In the genomic region with DNA sequence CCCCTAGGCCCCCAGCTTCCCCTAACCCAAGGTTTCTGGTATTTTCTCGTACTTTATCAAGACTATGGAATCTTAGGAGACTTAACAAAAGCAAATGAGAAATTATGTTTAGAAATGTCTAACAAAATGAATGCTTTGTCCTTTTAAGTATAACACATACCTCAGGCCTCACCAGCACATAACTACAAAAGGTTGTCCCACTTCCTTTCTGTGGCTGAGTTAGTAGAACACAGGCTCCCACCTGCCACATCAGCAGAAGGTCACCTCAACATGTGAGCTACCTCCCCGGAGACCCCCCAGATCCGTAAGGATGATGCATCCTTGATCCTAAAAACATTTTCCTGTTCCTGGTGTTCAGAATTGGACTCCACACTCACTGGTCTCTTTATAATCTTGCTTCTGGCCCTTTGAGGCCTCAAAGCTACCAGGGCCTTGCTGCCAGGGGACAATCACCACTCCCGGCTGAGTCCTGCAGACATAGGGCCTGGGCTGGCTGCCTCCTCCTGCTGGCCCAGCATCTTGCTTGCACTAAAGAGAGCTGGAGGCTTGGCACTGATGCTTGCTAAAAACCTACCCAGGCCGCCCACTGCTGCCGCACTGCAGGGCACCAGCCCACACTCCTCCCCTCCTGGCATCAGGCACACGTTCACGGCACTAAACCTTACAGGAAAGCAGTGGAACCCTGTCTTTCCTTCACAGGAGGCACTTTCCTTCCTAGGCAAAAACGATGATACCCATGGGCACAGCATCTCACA, we compare ENCODE assay signal across 29 cellular contexts. TPM values are rescaled to one million over a fixed set of nuclear protein-coding genes. Genes with fewer than 3 reads are reported as not detected.
A peak's percentile ranks its signal among the peaks of the same experiment; 100 is the strongest.
DNase-seq lines count a peak whose midpoint lies in the region; ATAC-seq, FAIRE-seq and TF ChIP-seq lines count a peak whose summit lies in the region.
"Had no signal": no experiment of that assay in that cellular context is flagged by ENCODE, and none has a peak within 500 bp of the region (broad histone marks: within the 10 kb centered on the region; RNA-seq: fewer than 3 reads in every experiment).

No MANE protein-coding gene starts in this region.

- no peak overlapping the region for H2AFZ ChIP-seq in mesenchymal stem cell (ENCODE audit: low read depth, low read length)
- H2AFZ ChIP-seq in trophoblast cell (ENCODE audit: insufficient read depth, low read length, poor library complexity) = no peak overlapping the region
- H2AFZ ChIP-seq: neural progenitor cell had no signal

- H3K36me3 ChIP-seq in upper lobe of right lung (peaks cover 8% of the 10 kb centered on the region), mesenchymal stem cell (ENCODE audit: control insufficient read depth in 1 of 2, insufficient read depth in 2 of 2, low read depth in 1 of 2, low read length in 2 of 2) (no peaks in the 10 kb centered on the region), trophoblast cell (ENCODE audit: control insufficient read depth in 1 of 2, insufficient read depth in 2 of 2, low read length in 2 of 2) (no peaks in the 10 kb centered on the region)
- H3K36me3 ChIP-seq: HAP-1, neural progenitor cell had no signal

- intact Hi-C loops in natural killer cell (cut with micrococcal nuclease) (no loop called here), upper lobe of right lung (cut with DNase I) (no loop called here)

- no peak overlapping the region for H2BK15ac ChIP-seq in mesenchymal stem cell (ENCODE audit: low read depth, poor library complexity, severe bottlenecking)

- no peak overlapping the region for H3K4ac ChIP-seq in mesenchymal stem cell (ENCODE audit: low read depth in 1 of 2, low read length in 2 of 2)
- no peak overlapping the region for H3K4ac ChIP-seq in trophoblast cell (ENCODE audit: low read depth, low read length)

- H3K23ac ChIP-seq in mesenchymal stem cell (ENCODE audit: low read length in 2 of 2) (no peak overlapping the region), trophoblast cell (ENCODE audit: low read length) (no peak overlapping the region)

- FAIRE-seq in GM19239 (lab: Jason Lieb, UNC) = no peak
- FAIRE-seq: astrocyte had no signal

- no peak overlapping the region for H4K8ac ChIP-seq in mesenchymal stem cell (ENCODE audit: low read length)
- H4K8ac ChIP-seq in trophoblast cell (ENCODE audit: low read depth, low read length) = no peak overlapping the region

- H2BK5ac ChIP-seq in mesenchymal stem cell (ENCODE audit: low read depth, low read length, poor library complexity, severe bottlenecking) (no peak overlapping the region), trophoblast cell (ENCODE audit: low read depth, low read length, poor library complexity) (no peak overlapping the region)

- H3K9me3 ChIP-seq in upper lobe of right lung (no peaks in the 10 kb centered on the region), mesenchymal stem cell (ENCODE audit: control insufficient read depth, low read length) (no peaks in the 10 kb centered on the region), trophoblast cell (ENCODE audit: insufficient read depth, low read depth, low read length) (no peaks in the 10 kb centered on the region)
- H3K9me3 ChIP-seq: HAP-1, left lung, testis had no signal

- H4K12ac ChIP-seq in trophoblast cell (ENCODE audit: low read depth, low read length) = no peak overlapping the region

- no peak for ATAC-seq in natural killer cell treated with Interleukin-12 subunit alpha and Interleukin-12 subunit beta and Interleukin-15 and Interleukin-18, amount 100 ng/mL, for 72 hours
- ATAC-seq in natural killer cell (no peak), upper lobe of right lung (no peak)
- ATAC-seq: activated T-helper 17 cell treated with anti-CD3 and anti-CD28 coated beads, Interleukin-2, amount 50 U/mL, for 72 hours; left lung; T-helper 17 cell had no signal

- peak; percentile 45 for DNase-seq in natural killer cell treated with Interleukin-12 subunit alpha and Interleukin-12 subunit beta and Interleukin-15 and Interleukin-18, amount 100 ng/mL, for 72 hours (ENCODE audit: low spot score)
- DNase-seq in natural killer cell = no peak
- DNase-seq in activated naive CD8-positive, alpha-beta T cell treated with anti-CD3 and anti-CD28 coated beads for 36 hours = no peak
- DNase-seq in islet precursor cell = peak; percentile 43
- DNase-seq in upper lobe of right lung = no peak
- DNase-seq in mesenchymal stem cell = no peak
- no peak for DNase-seq in trophoblast cell
- no peak for DNase-seq in GM19239 (ENCODE audit: insufficient read length, low spot score)
- DNase-seq: activated CD4-positive, alpha-beta T cell treated with anti-CD3 and anti-CD28 coated beads for 48 hours; activated CD8-positive, alpha-beta memory T cell treated with anti-CD3 and anti-CD28 coated beads, Interleukin-2, amount 50 U/mL, for 4 hours; cerebellar nuclear complex; effector CD8-positive, alpha-beta T cell; Kasumi-1; left lung; NCI-H1694 treated with DMSO at 0.1 percent for 48 hours; NCI-H2171 treated with DMSO at 0.1 percent for 48 hours; NCI-H524; T-helper 17 cell; testis had no signal

- no peaks in the 10 kb centered on the region for H3K36me3 Mint-ChIP-seq in natural killer cell treated with Interleukin-12 subunit alpha and Interleukin-12 subunit beta and Interleukin-15 and Interleukin-18, amount 100 ng/mL, for 72 hours
- no peaks in the 10 kb centered on the region for H3K36me3 Mint-ChIP-seq in natural killer cell
- peaks cover 3% of the 10 kb centered on the region for H3K36me3 Mint-ChIP-seq in activated naive CD8-positive, alpha-beta T cell treated with anti-CD3 and anti-CD28 coated beads for 36 hours
- H3K36me3 Mint-ChIP-seq: activated naive CD4-positive, alpha-beta T cell treated with anti-CD3 and anti-CD28 coated beads, Interleukin-2, amount 50 U/mL, for 24 hours; neural progenitor cell had no signal

- 93% methylated on average over 8 of the region's 9 CpGs for WGBS in mesenchymal stem cell
- no CpG with 5 or more reads among the region's 9 CpGs for WGBS in trophoblast cell (ENCODE audit: extremely low coverage, insufficient coverage, insufficient read length)

- no peak overlapping the region for H3K9ac ChIP-seq in mesenchymal stem cell (ENCODE audit: low read length)
- H3K9ac ChIP-seq in trophoblast cell (ENCODE audit: low read length) = no peak overlapping the region
- H3K9ac ChIP-seq: neural progenitor cell had no signal

- H2BK120ac ChIP-seq in mesenchymal stem cell (ENCODE audit: low read depth, low read length) = no peak overlapping the region
- H2BK120ac ChIP-seq in trophoblast cell (ENCODE audit: insufficient read depth, low read length, poor library complexity) = no peak overlapping the region

- H3K4me3 Mint-ChIP-seq in natural killer cell treated with Interleukin-12 subunit alpha and Interleukin-12 subunit beta and Interleukin-15 and Interleukin-18, amount 100 ng/mL, for 72 hours = no peak overlapping the region
- H3K4me3 Mint-ChIP-seq in natural killer cell = no peak overlapping the region
- no peak overlapping the region for H3K4me3 Mint-ChIP-seq in activated naive CD8-positive, alpha-beta T cell treated with anti-CD3 and anti-CD28 coated beads for 36 hours
- H3K4me3 Mint-ChIP-seq: activated naive CD4-positive, alpha-beta T cell treated with anti-CD3 and anti-CD28 coated beads, Interleukin-2, amount 50 U/mL, for 24 hours; activated T-helper 17 cell treated with anti-CD3 and anti-CD28 coated beads, Interleukin-2, amount 50 U/mL, for 72 hours; neural progenitor cell; T-helper 17 cell had no signal

- H3K9me3 Mint-ChIP-seq in natural killer cell treated with Interleukin-12 subunit alpha and Interleukin-12 subunit beta and Interleukin-15 and Interleukin-18, amount 100 ng/mL, for 72 hours = no peaks in the 10 kb centered on the region
- no peaks in the 10 kb centered on the region for H3K9me3 Mint-ChIP-seq in natural killer cell
- H3K9me3 Mint-ChIP-seq in activated naive CD8-positive, alpha-beta T cell treated with anti-CD3 and anti-CD28 coated beads for 36 hours = no peaks in the 10 kb centered on the region
- H3K9me3 Mint-ChIP-seq: activated naive CD4-positive, alpha-beta T cell treated with anti-CD3 and anti-CD28 coated beads, Interleukin-2, amount 50 U/mL, for 24 hours; activated T-helper 17 cell treated with anti-CD3 and anti-CD28 coated beads, Interleukin-2, amount 50 U/mL, for 72 hours; neural progenitor cell had no signal

- H3K27ac ChIP-seq in upper lobe of right lung = no peak overlapping the region
- H3K27ac ChIP-seq in mesenchymal stem cell (ENCODE audit: low read length, poor library complexity, severe bottlenecking) = no peak overlapping the region
- H3K27ac ChIP-seq in trophoblast cell (ENCODE audit: low read depth, low read length) = no peak overlapping the region
- H3K27ac ChIP-seq: neural progenitor cell, skin epidermis, testis had no signal

- peak overlapping the region; percentile 22 for H3K4me3 ChIP-seq in upper lobe of right lung
- no peak overlapping the region for H3K4me3 ChIP-seq in mesenchymal stem cell (ENCODE audit: insufficient read depth in 1 of 2, low read depth in 1 of 2, low read length in 2 of 2)
- no peak overlapping the region for H3K4me3 ChIP-seq in trophoblast cell (ENCODE audit: low read depth, low read length)
- H3K4me3 ChIP-seq: HAP-1, neural progenitor cell, skin epidermis, testis had no signal

- peaks cover 19 to 28% of the 10 kb centered on the region in 2 donors for H3K4me1 Mint-ChIP-seq in natural killer cell treated with Interleukin-12 subunit alpha and Interleukin-12 subunit beta and Interleukin-15 and Interleukin-18, amount 100 ng/mL, for 72 hours (ENCODE audit: low read depth in 2 of 2)
- H3K4me1 Mint-ChIP-seq in natural killer cell = peaks cover 9 to 30% of the 10 kb centered on the region in 2 donors
- peaks cover 33% of the 10 kb centered on the region for H3K4me1 Mint-ChIP-seq in activated naive CD8-positive, alpha-beta T cell treated with anti-CD3 and anti-CD28 coated beads for 36 hours
- H3K4me1 Mint-ChIP-seq: activated T-helper 17 cell treated with anti-CD3 and anti-CD28 coated beads, Interleukin-2, amount 50 U/mL, for 72 hours had no signal

- H3K79me1 ChIP-seq in mesenchymal stem cell (replicated peaks; ENCODE audit: low read length, poor library complexity, severe bottlenecking) (no peaks in the 10 kb centered on the region), trophoblast cell (ENCODE audit: low read length) (no peaks in the 10 kb centered on the region)

- H3K27me3 ChIP-seq in upper lobe of right lung = no peaks in the 10 kb centered on the region
- no peaks in the 10 kb centered on the region for H3K27me3 ChIP-seq in mesenchymal stem cell (ENCODE audit: control insufficient read depth in 1 of 2, insufficient read depth in 1 of 2, low read length in 2 of 2)
- no peaks in the 10 kb centered on the region for H3K27me3 ChIP-seq in trophoblast cell (ENCODE audit: insufficient read depth, low read length)
- H3K27me3 ChIP-seq: left lung, neural progenitor cell, testis had no signal

- H3K79me2 ChIP-seq in trophoblast cell (ENCODE audit: control insufficient read depth, insufficient read depth, low read length, poor library complexity) = no peaks in the 10 kb centered on the region

- H2AK5ac ChIP-seq in mesenchymal stem cell (ENCODE audit: low read length, severe bottlenecking) (no peak overlapping the region), trophoblast cell (ENCODE audit: low read length) (no peak overlapping the region)

- H2BK12ac ChIP-seq in mesenchymal stem cell (ENCODE audit: low read length in 2 of 2) = no peak overlapping the region
- no peak overlapping the region for H2BK12ac ChIP-seq in trophoblast cell (ENCODE audit: low read length)

- H3K4me1 ChIP-seq in upper lobe of right lung (peaks cover 46% of the 10 kb centered on the region), mesenchymal stem cell (ENCODE audit: control insufficient read depth, insufficient read depth, low read depth, low read length) (peaks cover 11% of the 10 kb centered on the region), trophoblast cell (ENCODE audit: control insufficient read depth in 1 of 2, insufficient read depth in 2 of 2, low read length in 2 of 2) (peaks cover 0 to 2% of the 10 kb centered on the region in 2 experiments)
- H3K4me1 ChIP-seq: HAP-1, neural progenitor cell, testis had no signal

- H3K14ac ChIP-seq in mesenchymal stem cell (ENCODE audit: low read length in 2 of 2) (no peak overlapping the region), trophoblast cell (ENCODE audit: low read length) (no peak overlapping the region)

- H3K27me3 Mint-ChIP-seq in natural killer cell treated with Interleukin-12 subunit alpha and Interleukin-12 subunit beta and Interleukin-15 and Interleukin-18, amount 100 ng/mL, for 72 hours = no peaks in the 10 kb centered on the region
- no peaks in the 10 kb centered on the region for H3K27me3 Mint-ChIP-seq in natural killer cell (ENCODE audit: low read depth in 2 of 2)
- no peaks in the 10 kb centered on the region for H3K27me3 Mint-ChIP-seq in activated naive CD8-positive, alpha-beta T cell treated with anti-CD3 and anti-CD28 coated beads for 36 hours
- H3K27me3 Mint-ChIP-seq: activated naive CD4-positive, alpha-beta T cell treated with anti-CD3 and anti-CD28 coated beads, Interleukin-2, amount 50 U/mL, for 24 hours had no signal

- no peak for TF ChIP-seq CTCF in natural killer cell (IDR thresholded peaks at IDR 0.05)
- no peak for TF ChIP-seq CTCF in upper lobe of right lung (IDR thresholded peaks at IDR 0.05)

- no peak overlapping the region for H3K18ac ChIP-seq in mesenchymal stem cell (ENCODE audit: low read depth in 1 of 2, low read length in 2 of 2)
- H3K18ac ChIP-seq in trophoblast cell (ENCODE audit: low read length) = no peak overlapping the region

- no peak overlapping the region for H3K4me2 ChIP-seq in mesenchymal stem cell (ENCODE audit: low read length, poor library complexity, severe bottlenecking)
- H3K4me2 ChIP-seq in trophoblast cell (ENCODE audit: low read length) = no peak overlapping the region
- H3K4me2 ChIP-seq: neural progenitor cell had no signal

- H3K27ac Mint-ChIP-seq in natural killer cell treated with Interleukin-12 subunit alpha and Interleukin-12 subunit beta and Interleukin-15 and Interleukin-18, amount 100 ng/mL, for 72 hours = no peak overlapping the region
- H3K27ac Mint-ChIP-seq in natural killer cell = no peak overlapping the region
- H3K27ac Mint-ChIP-seq in activated naive CD8-positive, alpha-beta T cell treated with anti-CD3 and anti-CD28 coated beads for 36 hours = peak overlapping the region; percentile 63
- H3K27ac Mint-ChIP-seq: activated naive CD4-positive, alpha-beta T cell treated with anti-CD3 and anti-CD28 coated beads, Interleukin-2, amount 50 U/mL, for 24 hours; activated T-helper 17 cell treated with anti-CD3 and anti-CD28 coated beads, Interleukin-2, amount 50 U/mL, for 72 hours; neural progenitor cell; T-helper 17 cell had no signal

- H4K91ac ChIP-seq in mesenchymal stem cell (ENCODE audit: low read length) (no peak overlapping the region), trophoblast cell (ENCODE audit: low read depth, low read length) (no peak overlapping the region)

RNA-seq across cellular contexts. Expression of gene CCRL2, which starts 2.9 kb away (rescaled TPM):
- total RNA-seq in natural killer cell treated with Interleukin-12 subunit alpha and Interleukin-12 subunit beta and Interleukin-15 and Interleukin-18, amount 100 ng/mL, for 72 hours = 1 to 10 TPM; 4.0 to 6.2 TPM
- 1 to 10 TPM; 3.0 to 4.6 (median 3.8) TPM for total RNA-seq in natural killer cell
- 1 to 10 TPM; 3.1 to 3.4 TPM for total RNA-seq in activated naive CD8-positive, alpha-beta T cell treated with anti-CD3 and anti-CD28 coated beads for 36 hours
- 28.5 TPM for total RNA-seq in upper lobe of right lung
- 0.08 TPM for polyA plus RNA-seq in mesenchymal stem cell (2013, experiment 1 of 2)
- 0.08 TPM for polyA plus RNA-seq in mesenchymal stem cell (2013, experiment 2 of 2)
- polyA plus RNA-seq in trophoblast cell (2013) = 0.36 and 0.44 TPM in 2 replicates
- total RNA-seq: astrocyte, epithelial cell of proximal tubule had no signal

RNA-seq across cellular contexts. Expression of gene CCR5, which starts 39.2 kb away (rescaled TPM):
- total RNA-seq in natural killer cell treated with Interleukin-12 subunit alpha and Interleukin-12 subunit beta and Interleukin-15 and Interleukin-18, amount 100 ng/mL, for 72 hours = 10 to 100 TPM; 28.3 to 46.2 TPM
- 1 to 10 TPM in 2 of 3 donors, under 1 TPM in 1; 0.59 to 7.6 (median 1.0) TPM for total RNA-seq in natural killer cell
- total RNA-seq in activated naive CD8-positive, alpha-beta T cell treated with anti-CD3 and anti-CD28 coated beads for 36 hours = under 1 TPM; 0.08 to 0.21 TPM
- 8.7 TPM for total RNA-seq in upper lobe of right lung
- not detected for polyA plus RNA-seq in mesenchymal stem cell (2013, experiment 1 of 2)
- polyA plus RNA-seq in mesenchymal stem cell (2013, experiment 2 of 2) = not detected
- polyA plus RNA-seq in trophoblast cell (2013) = 0.03 TPM in 1 of 2 replicates, not detected in the other
- total RNA-seq: astrocyte, epithelial cell of proximal tubule, fibroblast of villous mesenchyme, pulmonary artery endothelial cell, RPMI7951 had no signal

RNA-seq across cellular contexts. Expression of gene LTF, which starts 54.8 kb away (rescaled TPM):
- under 1 TPM in 1 of 2 donors, not detected in 1; 0.20 TPM for total RNA-seq in natural killer cell treated with Interleukin-12 subunit alpha and Interleukin-12 subunit beta and Interleukin-15 and Interleukin-18, amount 100 ng/mL, for 72 hours
- total RNA-seq in natural killer cell (1 to 10 TPM in 2 of 3 donors, not detected in 1; 1.0 to 1.1 TPM), upper lobe of right lung (14.3 TPM)
- not detected for total RNA-seq in activated naive CD8-positive, alpha-beta T cell treated with anti-CD3 and anti-CD28 coated beads for 36 hours
- 0.04 TPM for polyA plus RNA-seq in mesenchymal stem cell (2013, experiment 1 of 2)
- 0.04 TPM for polyA plus RNA-seq in mesenchymal stem cell (2013, experiment 2 of 2)
- 0.23 and 0.40 TPM in 2 replicates for polyA plus RNA-seq in trophoblast cell (2013)
- total RNA-seq: activated T-helper 17 cell treated with anti-CD3 and anti-CD28 coated beads, Interleukin-2, amount 50 U/mL, for 72 hours; astrocyte; epithelial cell of proximal tubule; pulmonary artery endothelial cell; T-helper 17 cell had no signal

RNA-seq across cellular contexts. Expression of gene CCR2, which starts 56.0 kb away (rescaled TPM):
- total RNA-seq in natural killer cell treated with Interleukin-12 subunit alpha and Interleukin-12 subunit beta and Interleukin-15 and Interleukin-18, amount 100 ng/mL, for 72 hours = 1 to 10 TPM in 1 of 2 donors, under 1 TPM in 1; 0.48 to 2.5 TPM
- total RNA-seq in natural killer cell (1 to 10 TPM in 2 of 3 donors, under 1 TPM in 1; 0.21 to 9.8 (median 1.7) TPM), upper lobe of right lung (17.8 TPM)
- under 1 TPM in 1 of 2 experiments, not detected in 1; 0.16 TPM for total RNA-seq in activated naive CD8-positive, alpha-beta T cell treated with anti-CD3 and anti-CD28 coated beads for 36 hours
- not detected for polyA plus RNA-seq in mesenchymal stem cell (2013, experiment 1 of 2)
- not detected for polyA plus RNA-seq in mesenchymal stem cell (2013, experiment 2 of 2)
- polyA plus RNA-seq in trophoblast cell (2013) = 0.05 and 0.21 TPM in 2 replicates
- total RNA-seq: astrocyte, epithelial cell of proximal tubule, fibroblast of villous mesenchyme, pulmonary artery endothelial cell, RPMI7951 had no signal

Comparison
In these comparisons a context has a peak if more than half of its experiments do, and no peak if none do; other contexts are left out.
1. DNase-seq: peak in natural killer cell treated with Interleukin-12 subunit alpha and Interleukin-12 subunit beta and Interleukin-15 and Interleukin-18, amount 100 ng/mL, for 72 hours (single experiment) and islet precursor cell (single experiment); none in natural killer cell (single experiment), activated naive CD8-positive, alpha-beta T cell treated with anti-CD3 and anti-CD28 coated beads for 36 hours (single experiment), upper lobe of right lung (single experiment), mesenchymal stem cell (single experiment), trophoblast cell (0 of 2) and GM19239 (single experiment).